Comparison of ENCODE assay signal across 16 cellular contexts in the genomic region with DNA sequence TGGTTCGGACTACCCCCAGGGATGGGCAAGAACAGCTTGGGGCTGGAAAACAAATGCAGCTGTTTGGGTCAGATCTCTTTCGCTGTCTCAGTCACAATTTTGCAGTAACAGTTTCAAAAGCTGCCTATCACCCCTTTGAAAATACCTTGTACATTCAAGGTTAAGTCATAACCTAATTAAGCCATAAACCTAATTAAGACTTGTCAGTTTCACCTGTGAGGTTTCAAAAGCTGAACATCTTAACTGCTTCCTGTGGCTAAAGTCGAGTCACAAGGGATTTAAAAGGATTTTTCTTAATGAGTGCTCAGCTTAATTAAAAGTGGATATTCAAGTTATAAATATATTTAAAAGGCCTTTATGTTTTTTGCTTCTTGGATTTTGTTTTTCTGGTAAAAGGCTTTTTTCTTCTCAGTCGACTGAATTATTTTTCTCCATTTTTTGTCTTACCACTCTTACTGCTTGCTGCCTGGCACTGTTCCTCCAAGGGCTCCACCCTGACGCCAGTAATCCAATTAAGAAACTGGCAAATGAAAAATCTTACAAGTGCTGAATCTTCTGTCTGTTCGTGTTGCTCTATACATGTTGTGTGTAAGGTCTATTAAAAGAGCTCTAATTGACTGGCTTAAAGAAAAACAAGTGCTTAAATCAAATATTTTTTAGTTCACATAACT.
"Had no signal": no experiment of that assay in that cellular context is flagged by ENCODE, and none has a peak within 500 bp of the region (broad histone marks: within the 10 kb centered on the region; RNA-seq: fewer than 3 reads in every experiment).

No MANE protein-coding gene starts in this region.

- H3K4me1 ChIP-seq: colonic mucosa, prostate gland, right atrium auricular region had no signal

- H3K27ac ChIP-seq: brain microvascular endothelial cell, colonic mucosa, heart right ventricle, prostate gland, right atrium auricular region had no signal

- DNase-seq: activated CD4-positive, alpha-beta T cell treated with anti-CD3 and anti-CD28 coated beads, Interleukin-2, amount 50 U/mL, for 1 hour; activated CD4-positive, CD25-positive, alpha-beta regulatory T cell treated with anti-CD3 and anti-CD28 coated beads, Interleukin-2, amount 50 U/mL, for 72 hours; activated CD8-positive, alpha-beta memory T cell treated with anti-CD3 and anti-CD28 coated beads, Interleukin-2, amount 50 U/mL, for 48 hours; activated effector memory CD4-positive, alpha-beta T cell treated with Interleukin-2 at 50 U/mL for 16 hours; activated naive CD4-positive, alpha-beta T cell treated with anti-CD3 and anti-CD28 coated beads, Interleukin-2, amount 10 ng/mL, durations not matched to agents 7 days and 5 days; activated T-cell treated with anti-CD3 and anti-CD28 coated beads, Interleukin-2, amount 50 U/mL, for 48 hours; aorta; brain microvascular endothelial cell; colonic mucosa; heart right ventricle; mesenchymal stem cell; naive thymus-derived CD4-positive, alpha-beta T cell; T-cell; T-helper 9 cell had no signal

- H3K36me3 ChIP-seq: brain microvascular endothelial cell, colonic mucosa, heart right ventricle, prostate gland, right atrium auricular region had no signal

- H3K9me3 ChIP-seq: colonic mucosa, heart right ventricle, prostate gland, right atrium auricular region had no signal

- H3K27me3 ChIP-seq: colonic mucosa had no signal

- H3K4me3 ChIP-seq: colonic mucosa, heart right ventricle, prostate gland, right atrium auricular region had no signal
